ENCODE assay signal across 19 cellular contexts in the genomic region with DNA sequence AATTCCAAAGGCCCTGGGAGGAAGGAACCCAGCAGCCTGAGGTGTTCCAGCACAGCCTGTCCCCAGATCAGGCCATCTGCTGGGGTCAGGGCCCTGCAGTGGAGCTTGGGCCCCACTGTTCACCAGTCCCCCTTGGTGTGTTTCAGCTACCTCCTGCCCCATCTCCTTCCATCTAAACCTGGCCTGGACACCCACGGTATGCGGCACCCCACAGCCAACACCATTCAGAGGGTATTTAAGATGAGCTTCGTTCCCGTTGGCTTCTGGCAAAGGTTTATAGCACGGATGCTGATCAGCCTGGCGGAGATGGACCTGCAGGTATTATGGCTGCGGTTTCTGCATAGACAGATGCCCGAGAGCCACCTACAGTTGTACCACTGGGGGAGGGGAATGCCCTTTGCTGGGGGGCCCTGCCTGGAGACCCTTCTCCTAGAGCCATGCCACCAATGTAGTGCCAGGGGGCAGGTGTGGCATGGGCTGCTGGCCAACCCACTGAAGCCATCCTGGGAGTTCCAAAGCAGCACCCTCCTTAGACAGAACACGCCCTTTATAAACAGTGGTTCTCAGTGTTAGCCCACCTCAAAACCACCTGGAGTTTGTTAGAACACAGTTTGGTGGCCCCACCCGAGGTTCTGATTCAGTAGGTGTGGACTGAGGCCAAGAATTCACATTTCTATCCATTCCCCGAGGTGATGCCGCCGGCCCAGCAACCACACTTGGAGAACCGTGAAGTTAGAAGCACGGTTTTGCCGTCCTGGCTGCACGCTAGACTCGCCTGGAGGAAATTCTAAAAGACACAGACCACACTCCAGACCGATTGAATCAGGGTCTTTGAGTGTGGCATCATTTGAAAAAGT.
DNase-seq lines count a peak whose midpoint lies in the region; TF ChIP-seq lines count a peak whose summit lies in the region.
"Had no signal": no experiment of that assay in that cellular context is flagged by ENCODE, and none has a peak within 500 bp of the region (broad histone marks: within the 10 kb centered on the region; RNA-seq: fewer than 3 reads in every experiment).

No MANE protein-coding gene starts in this region.

- H3K9me3 ChIP-seq in esophagus muscularis mucosa (peaks cover 0 to 5% (median 2%) of the 10 kb centered on the region in 4 donors), mucosa of rectum (ENCODE audit: control insufficient read depth in 2 of 2, low read length in 2 of 2) (no peaks in the 10 kb centered on the region), transverse colon (no peaks in the 10 kb centered on the region)
- H3K9me3 ChIP-seq: thyroid gland had no signal

- H3K36me3 Mint-ChIP-seq in activated CD4-positive, alpha-beta memory T cell treated with anti-CD3 and anti-CD28 coated beads for 36 hours: no peaks in the 10 kb centered on the region
- H3K36me3 Mint-ChIP-seq in activated CD4-positive, alpha-beta memory T cell treated with anti-CD3 and anti-CD28 coated beads, Interleukin-2, amount 10 ng/mL, durations not matched to agents 7 days and 5 days (ENCODE audit: low read depth): no peaks in the 10 kb centered on the region

- H3K4me3 ChIP-seq in esophagus muscularis mucosa (no peak overlapping the region), mucosa of rectum (ENCODE audit: low read length in 2 of 2) (no peak overlapping the region), transverse colon (no peak overlapping the region)
- H3K4me3 ChIP-seq: thyroid gland had no signal

- H3K9ac ChIP-seq in mucosa of rectum (ENCODE audit: low read depth in 1 of 2, low read length in 2 of 2): no peak overlapping the region

- peaks cover 14% of the 10 kb centered on the region for H3K27me3 Mint-ChIP-seq in activated CD4-positive, alpha-beta memory T cell treated with anti-CD3 and anti-CD28 coated beads for 36 hours
- peaks cover 16% of the 10 kb centered on the region for H3K27me3 Mint-ChIP-seq in activated CD4-positive, alpha-beta memory T cell treated with anti-CD3 and anti-CD28 coated beads, Interleukin-2, amount 10 ng/mL, durations not matched to agents 7 days and 5 days

- no peaks in the 10 kb centered on the region for H3K4me1 Mint-ChIP-seq in activated CD4-positive, alpha-beta memory T cell treated with anti-CD3 and anti-CD28 coated beads for 36 hours (ENCODE audit: low read depth)
- H3K4me1 Mint-ChIP-seq in activated CD4-positive, alpha-beta memory T cell treated with anti-CD3 and anti-CD28 coated beads, Interleukin-2, amount 10 ng/mL, durations not matched to agents 7 days and 5 days: no peaks in the 10 kb centered on the region

- no peak overlapping the region for H3K4me3 Mint-ChIP-seq in activated CD4-positive, alpha-beta memory T cell treated with anti-CD3 and anti-CD28 coated beads for 36 hours
- H3K4me3 Mint-ChIP-seq in activated CD4-positive, alpha-beta memory T cell treated with anti-CD3 and anti-CD28 coated beads, Interleukin-2, amount 10 ng/mL, durations not matched to agents 7 days and 5 days: no peak overlapping the region
- H3K4me3 Mint-ChIP-seq: activated T-cell treated with anti-CD3 and anti-CD28 coated beads, Interleukin-2, amount 50 U/mL, for 72 hours; CD4-positive, alpha-beta T cell; dendritic cell treated with granulocyte-macrophage colony-stimulating factor and Interleukin-4, amounts not matched to agents 40 ng/mL and 50 ng/mL, for 4 days had no signal

- POLR2A ChIA-PET in activated CD4-positive, alpha-beta memory T cell treated with anti-CD3 and anti-CD28 coated beads for 36 hours (lab: Charles Lee): no interaction called here
- POLR2A ChIA-PET in activated CD4-positive, alpha-beta memory T cell treated with anti-CD3 and anti-CD28 coated beads, Interleukin-2, amount 10 ng/mL, durations not matched to agents 7 days and 5 days (lab: Charles Lee): no interaction called here

- in situ Hi-C loops in transverse colon (cut with MboI; ENCODE audit: low pct_ligation_motif_present in 1 of 4, low pct_unique_long_range_greater_than_20kb in 1 of 4, low sequenced_read_pairs in 3 of 4): no loop called here

- H3K27ac Mint-ChIP-seq in activated CD4-positive, alpha-beta memory T cell treated with anti-CD3 and anti-CD28 coated beads for 36 hours: no peak overlapping the region
- no peak overlapping the region for H3K27ac Mint-ChIP-seq in activated CD4-positive, alpha-beta memory T cell treated with anti-CD3 and anti-CD28 coated beads, Interleukin-2, amount 10 ng/mL, durations not matched to agents 7 days and 5 days
- H3K27ac Mint-ChIP-seq: activated T-cell treated with anti-CD3 and anti-CD28 coated beads, Interleukin-2, amount 50 U/mL, for 72 hours; CD4-positive, alpha-beta T cell; dendritic cell treated with granulocyte-macrophage colony-stimulating factor and Interleukin-4, amounts not matched to agents 40 ng/mL and 50 ng/mL, for 4 days had no signal

- CTCF ChIA-PET in activated CD4-positive, alpha-beta memory T cell treated with anti-CD3 and anti-CD28 coated beads for 36 hours (lab: Charles Lee): no interaction called here
- CTCF ChIA-PET in activated CD4-positive, alpha-beta memory T cell treated with anti-CD3 and anti-CD28 coated beads, Interleukin-2, amount 10 ng/mL, durations not matched to agents 7 days and 5 days (lab: Charles Lee): interaction anchor here (1.4 kb wide), 1 partner anchor 38 kb away, joined by 3 read pairs; no protein-coding TSS in a partner anchor

- H3K36me3 ChIP-seq in esophagus muscularis mucosa (peaks cover 0 to 50% (median 17%) of the 10 kb centered on the region in 4 donors), mucosa of rectum (ENCODE audit: control insufficient read depth in 2 of 2, insufficient read depth in 2 of 2, low read length in 2 of 2) (peaks cover 40 to 48% of the 10 kb centered on the region in 2 donors), transverse colon (no peaks in the 10 kb centered on the region)

- TF ChIP-seq EP300 in esophagus muscularis mucosa (IDR thresholded peaks at IDR 0.05): no peak
- no peak for TF ChIP-seq EP300 in transverse colon (IDR thresholded peaks at IDR 0.05; ENCODE audit: low read depth)

- intact Hi-C loops in activated CD4-positive, alpha-beta memory T cell treated with anti-CD3 and anti-CD28 coated beads for 36 hours (cut with micrococcal nuclease): no loop called here
- intact Hi-C loops in esophagus muscularis mucosa (cut with DNase I) (no loop called here), transverse colon (cut with DNase I; ENCODE audit: low total_unique reads) (no loop called here)

- peak; percentile 3 for DNase-seq in activated CD4-positive, alpha-beta memory T cell treated with anti-CD3 and anti-CD28 coated beads for 36 hours
- no peak for DNase-seq in activated CD4-positive, alpha-beta memory T cell treated with anti-CD3 and anti-CD28 coated beads, Interleukin-2, amount 10 ng/mL, durations not matched to agents 7 days and 5 days
- DNase-seq in esophagus muscularis mucosa (ENCODE audit: extremely low spot score): peak; percentile 74
- peak; percentile 5 for DNase-seq in transverse colon
- no peak for DNase-seq in SK-N-DZ (ENCODE audit: low spot score)
- no peak for DNase-seq in NCI-H146 treated with DMSO at 0.1 percent for 48 hours (lab: John Stamatoyannopoulos, UW; ENCODE audit: unreplicated experiment)
- no peak for DNase-seq in germinal center (ENCODE audit: low spot score)
- DNase-seq: activated T-cell treated with anti-CD3 and anti-CD28 coated beads, Interleukin-2, amount 50 U/mL, for 72 hours; EL; Kasumi-1; mesenchymal stem cell; NCI-H187; NCI-H526 treated with DMSO at 0.1 percent for 48 hours; nucleus accumbens; thyroid gland had no signal

- no peaks in the 10 kb centered on the region for H3K27me3 ChIP-seq in esophagus muscularis mucosa
- no peaks in the 10 kb centered on the region for H3K27me3 ChIP-seq in mucosa of rectum (ENCODE audit: control insufficient read depth in 2 of 2, insufficient read depth in 2 of 2, low read length in 2 of 2)
- H3K27me3 ChIP-seq in transverse colon: no peaks in the 10 kb centered on the region
- H3K27me3 ChIP-seq: thyroid gland had no signal

- H3K27ac ChIP-seq in esophagus muscularis mucosa (replicated peaks in 1 of 4): peak overlapping the region; percentile 2 to 37 (median 19)
- H3K27ac ChIP-seq in mucosa of rectum (ENCODE audit: low read depth in 2 of 2, low read length in 2 of 2): peak overlapping the region; percentile 49 to 68
- H3K27ac ChIP-seq in transverse colon: peak overlapping the region; percentile 17 to 53 (median 39)
- H3K27ac ChIP-seq: 22Rv1, thyroid gland had no signal

- H3K9me3 Mint-ChIP-seq in activated CD4-positive, alpha-beta memory T cell treated with anti-CD3 and anti-CD28 coated beads for 36 hours: peaks cover 4% of the 10 kb centered on the region
- H3K9me3 Mint-ChIP-seq in activated CD4-positive, alpha-beta memory T cell treated with anti-CD3 and anti-CD28 coated beads, Interleukin-2, amount 10 ng/mL, durations not matched to agents 7 days and 5 days: no peaks in the 10 kb centered on the region
- H3K9me3 Mint-ChIP-seq: dendritic cell treated with granulocyte-macrophage colony-stimulating factor and Interleukin-4, amounts not matched to agents 40 ng/mL and 50 ng/mL, for 4 days had no signal

- TF ChIP-seq CTCF in esophagus muscularis mucosa (IDR thresholded peaks at IDR 0.05) (no peak), transverse colon (IDR thresholded peaks at IDR 0.05) (no peak)

- H3K4me1 ChIP-seq in esophagus muscularis mucosa (peaks cover 0 to 7% (median 2%) of the 10 kb centered on the region in 4 donors), mucosa of rectum (ENCODE audit: control insufficient read depth in 2 of 2, insufficient read depth in 2 of 2, low read length in 2 of 2) (peaks cover 2 to 3% of the 10 kb centered on the region in 2 donors), transverse colon (peaks cover 0 to 2% (median 0%) of the 10 kb centered on the region in 4 donors)
- H3K4me1 ChIP-seq: thyroid gland had no signal

- TF ChIP-seq POLR2A in esophagus muscularis mucosa (IDR thresholded peaks at IDR 0.05; ENCODE audit: low read depth) (no peak), transverse colon (IDR thresholded peaks at IDR 0.05) (no peak)

- WGBS in esophagus muscularis mucosa: 95% methylated on average over 9 of the region's 19 CpGs
- WGBS in transverse colon (ENCODE audit: low coverage in 1 of 2), 2 donors: 89% methylated on average over 19 of the region's 19 CpGs; no CpG with 5 or more reads in 1 of the 2 donors

Comparison
In these comparisons a context has a peak if more than half of its experiments do, and no peak if none do; other contexts are left out.
1. DNase-seq: peak in activated CD4-positive, alpha-beta memory T cell treated with anti-CD3 and anti-CD28 coated beads for 36 hours (single experiment), esophagus muscularis mucosa (single experiment) and transverse colon (single experiment); none in activated CD4-positive, alpha-beta memory T cell treated with anti-CD3 and anti-CD28 coated beads, Interleukin-2, amount 10 ng/mL, durations not matched to agents 7 days and 5 days (single experiment), SK-N-DZ (single experiment), NCI-H146 treated with DMSO at 0.1 percent for 48 hours (single experiment) and germinal center (single experiment).
2. Peak in every context shown above with its lines, with median percentiles within 50 percentile points of each other: H3K27ac ChIP-seq.